In genomic region chr14:55332654-55333570, GRCh38 we compare ENCODE assay signal across 8 cellular contexts.
DNase-seq lines count a peak whose midpoint lies in the region; ATAC-seq and TF ChIP-seq lines count a peak whose summit lies in the region.

No MANE protein-coding gene starts in this region.

- H3K27ac Mint-ChIP-seq in activated naive CD4-positive, alpha-beta T cell treated with anti-CD3 and anti-CD28 coated beads for 36 hours, result peak overlapping the region; percentile 60

- DNase-seq in activated naive CD4-positive, alpha-beta T cell treated with anti-CD3 and anti-CD28 coated beads for 36 hours, result peak; percentile 24
- no peak for DNase-seq in activated naive CD4-positive, alpha-beta T cell (lab: John Stamatoyannopoulos, UW)
- DNase-seq in colonic mucosa (no peak), ascending aorta (ENCODE audit: low spot score in 2 of 2) (no peak), HPDE6-E6E7 (ENCODE audit: extremely low spot score) (no peak), NCI-H345 (lab: John Stamatoyannopoulos, UW) (no peak)

- peaks cover 82% of the 10 kb centered on the region for H3K4me1 Mint-ChIP-seq in activated naive CD4-positive, alpha-beta T cell treated with anti-CD3 and anti-CD28 coated beads for 36 hours (ENCODE audit: low read depth)

- H3K9me3 ChIP-seq in colonic mucosa (no peaks in the 10 kb centered on the region), thymus (ENCODE audit: control insufficient read depth) (no peaks in the 10 kb centered on the region), ascending aorta (no peaks in the 10 kb centered on the region)

- peak overlapping the region; percentile 37 for H3K27ac ChIP-seq in colonic mucosa
- H3K27ac ChIP-seq in thymus (ENCODE audit: low read depth), result peak overlapping the region; percentile 43
- no peak overlapping the region for H3K27ac ChIP-seq in ascending aorta

- H3K27me3 ChIP-seq in colonic mucosa (no peaks in the 10 kb centered on the region), thymus (ENCODE audit: control insufficient read depth, insufficient read depth) (no peaks in the 10 kb centered on the region), ascending aorta (no peaks in the 10 kb centered on the region)

- peaks cover 20% of the 10 kb centered on the region for H3K4me1 ChIP-seq in colonic mucosa
- peaks cover 3% of the 10 kb centered on the region for H3K4me1 ChIP-seq in thymus (ENCODE audit: control insufficient read depth, insufficient read depth, low read length)
- peaks cover 0 to 9% of the 10 kb centered on the region in 2 donors for H3K4me1 ChIP-seq in ascending aorta

- WGBS in thymus, result 44% methylated on average over 7 of the region's 7 CpGs

- H3K4me3 ChIP-seq in colonic mucosa (no peak overlapping the region), thymus (ENCODE audit: low read length) (no peak overlapping the region), ascending aorta (no peak overlapping the region)

- no peak for TF ChIP-seq CTCF in colonic mucosa (IDR thresholded peaks at IDR 0.05)
- no peak for TF ChIP-seq CTCF in ascending aorta (IDR thresholded peaks at IDR 0.05)

- H3K36me3 ChIP-seq in colonic mucosa (no peaks in the 10 kb centered on the region), thymus (ENCODE audit: control insufficient read depth, insufficient read depth) (no peaks in the 10 kb centered on the region), ascending aorta (no peaks in the 10 kb centered on the region)

- peak overlapping the region in 1 of 2 donors; percentile 4 for H3K9ac ChIP-seq in colonic mucosa (ENCODE audit: low read depth in 2 of 2, low read length in 2 of 2)

- peak; percentile 50 for ATAC-seq in HG03460 (IDR thresholded peaks at IDR 0.05; ENCODE audit: unreplicated experiment)

- H3K9me3 Mint-ChIP-seq in activated naive CD4-positive, alpha-beta T cell treated with anti-CD3 and anti-CD28 coated beads for 36 hours, result no peaks in the 10 kb centered on the region

- H3K36me3 Mint-ChIP-seq in activated naive CD4-positive, alpha-beta T cell treated with anti-CD3 and anti-CD28 coated beads for 36 hours (ENCODE audit: low read depth), result no peaks in the 10 kb centered on the region

- CTCF ChIA-PET in activated naive CD4-positive, alpha-beta T cell treated with anti-CD3 and anti-CD28 coated beads for 36 hours (lab: Charles Lee), result interaction anchor here (0.7 to 3.3 kb wide), 9 partner anchors 9 to 105 kb away, joined by 3 to 31 read pairs (median 4); partner anchors contain the start of gene FBXO34

- H3K27me3 Mint-ChIP-seq in activated naive CD4-positive, alpha-beta T cell treated with anti-CD3 and anti-CD28 coated beads for 36 hours (ENCODE audit: low read depth), result no peaks in the 10 kb centered on the region

- H3K4me3 Mint-ChIP-seq in activated naive CD4-positive, alpha-beta T cell treated with anti-CD3 and anti-CD28 coated beads for 36 hours, result peak overlapping the region; percentile 56

- intact Hi-C loops in activated naive CD4-positive, alpha-beta T cell treated with anti-CD3 and anti-CD28 coated beads for 36 hours (cut with micrococcal nuclease), result loop anchor here (5.0 kb wide), 5 partner anchors 54 to 1934 kb away; partner anchors contain the start of genes AP5M1, EXOC5, KTN1 and PELI2
- intact Hi-C loops in colonic mucosa (cut with DNase I) (no loop called here), ascending aorta (cut with DNase I) (no loop called here)

Comparison
In these comparisons a context has a peak if more than half of its experiments do, and no peak if none do; other contexts are left out.
1. H3K27ac ChIP-seq: peak in colonic mucosa (single experiment) and thymus (single experiment); none in ascending aorta (0 of 2).